In genomic region chr5:93589812-93590215, GRCh38 we compare ENCODE assay signal across 15 cellular contexts. TPM values are rescaled to one million over a fixed set of nuclear protein-coding genes. Genes with fewer than 3 reads are reported as not detected.
A peak's percentile ranks its signal among the peaks of the same experiment; 100 is the strongest.
DNase-seq lines count a peak whose midpoint lies in the region; ATAC-seq and TF ChIP-seq lines count a peak whose summit lies in the region.
"Had no signal": no experiment of that assay in that cellular context is flagged by ENCODE, and none has a peak within 500 bp of the region (broad histone marks: within the 10 kb centered on the region; RNA-seq: fewer than 3 reads in every experiment).

No MANE protein-coding gene starts in this region.

- no peak for TF ChIP-seq CTCF in WI38 (IDR thresholded peaks at IDR 0.05; ENCODE audit: low read depth, low read length)
- TF ChIP-seq CTCF in fibroblast of mammary gland (conservative IDR thresholded peaks at IDR 0.05; ENCODE audit: control insufficient read depth, insufficient read depth, low read depth, low read length), result peak; percentile 17
- TF ChIP-seq CTCF in neural crest cell (conservative IDR thresholded peaks at IDR 0.05), result no peak

- DNase-seq in DMS114 treated with DMSO at 0.1 percent for 48 hours (lab: John Stamatoyannopoulos, UW; ENCODE audit: unreplicated experiment), result peak; percentile 80
- peak; percentile 43 for DNase-seq in fibroblast of mammary gland (ENCODE audit: low read depth)
- DNase-seq in neural crest cell (ENCODE audit: low read depth, low spot score), result no peak
- no peak for DNase-seq in activated CD4-positive, alpha-beta memory T cell treated with anti-CD3 and anti-CD28 coated beads for 36 hours
- DNase-seq in DMS153 (lab: John Stamatoyannopoulos, UW), result no peak
- no peak for DNase-seq in effector CD4-positive, alpha-beta T cell
- DNase-seq in left colon, result no peak
- DNase-seq: activated CD4-positive, alpha-beta T cell treated with anti-CD3 and anti-CD28 coated beads for 4 hours; activated naive CD4-positive, alpha-beta T cell treated with anti-CD3 and anti-CD28 coated beads, Interleukin-2, amount 10 ng/mL, durations not matched to agents 7 days and 5 days; NCI-H1092; SHP77 treated with DMSO at 0.1 percent for 48 hours had no signal

- H3K27ac Mint-ChIP-seq in neural crest cell (ENCODE audit: unreplicated experiment), result peak overlapping the region; percentile 99
- H3K27ac Mint-ChIP-seq in activated CD4-positive, alpha-beta memory T cell treated with anti-CD3 and anti-CD28 coated beads for 36 hours, result no peak overlapping the region

- H3K9me3 Mint-ChIP-seq in neural crest cell, result no peaks in the 10 kb centered on the region
- no peaks in the 10 kb centered on the region for H3K9me3 Mint-ChIP-seq in activated CD4-positive, alpha-beta memory T cell treated with anti-CD3 and anti-CD28 coated beads for 36 hours

- peak overlapping the region; percentile 92 for H3K4me3 ChIP-seq in WI38 (ENCODE audit: low read depth, low read length)
- peak overlapping the region; percentile 13 for H3K4me3 ChIP-seq in fibroblast of mammary gland (ENCODE audit: control insufficient read depth, low read depth, low read length)
- H3K4me3 ChIP-seq: smooth muscle cell had no signal

- H3K4me1 Mint-ChIP-seq in neural crest cell, result peaks cover 74% of the 10 kb centered on the region
- H3K4me1 Mint-ChIP-seq in activated CD4-positive, alpha-beta memory T cell treated with anti-CD3 and anti-CD28 coated beads for 36 hours (ENCODE audit: low read depth), result peaks cover 28% of the 10 kb centered on the region

- POLR2A ChIA-PET in activated CD4-positive, alpha-beta memory T cell treated with anti-CD3 and anti-CD28 coated beads for 36 hours (lab: Charles Lee), result no interaction called here

- H3K36me3 Mint-ChIP-seq in neural crest cell (ENCODE audit: low read depth), result peaks cover 83% of the 10 kb centered on the region
- H3K36me3 Mint-ChIP-seq in activated CD4-positive, alpha-beta memory T cell treated with anti-CD3 and anti-CD28 coated beads for 36 hours, result peaks cover 13% of the 10 kb centered on the region

- CTCF ChIA-PET in activated CD4-positive, alpha-beta memory T cell treated with anti-CD3 and anti-CD28 coated beads for 36 hours (lab: Charles Lee), result no interaction called here

- no peak overlapping the region for H3K4me3 Mint-ChIP-seq in neural crest cell
- H3K4me3 Mint-ChIP-seq in activated CD4-positive, alpha-beta memory T cell treated with anti-CD3 and anti-CD28 coated beads for 36 hours, result no peak overlapping the region
- H3K4me3 Mint-ChIP-seq: activated naive CD4-positive, alpha-beta T cell treated with anti-CD3 and anti-CD28 coated beads, Interleukin-2, amount 10 ng/mL, durations not matched to agents 7 days and 5 days had no signal

- no peak for ATAC-seq in left colon
- ATAC-seq: gastroesophageal sphincter had no signal

- intact Hi-C loops in activated CD4-positive, alpha-beta memory T cell treated with anti-CD3 and anti-CD28 coated beads for 36 hours (cut with micrococcal nuclease), result loop anchor here (10.0 kb wide), 2 partner anchors 1205 to 1265 kb away; no protein-coding TSS in a partner anchor
- intact Hi-C loops in left colon (cut with DNase I, micrococcal nuclease), result loop anchor here in 1 of 2 donors (10.0 kb wide), 2 partner anchors 215 to 325 kb away; no protein-coding TSS in a partner anchor

- H3K27me3 Mint-ChIP-seq in neural crest cell (ENCODE audit: low read depth), result peaks cover 84% of the 10 kb centered on the region
- peaks cover 74% of the 10 kb centered on the region for H3K27me3 Mint-ChIP-seq in activated CD4-positive, alpha-beta memory T cell treated with anti-CD3 and anti-CD28 coated beads for 36 hours

RNA-seq across cellular contexts. Expression of gene NR2F1, which starts 6.8 kb away (rescaled TPM):
- 411 and 426 TPM in 2 replicates for total RNA-seq in neural crest cell
- not detected for total RNA-seq in activated CD4-positive, alpha-beta memory T cell treated with anti-CD3 and anti-CD28 coated beads for 36 hours
- 1 to 10 TPM; 2.7 to 4.9 TPM for total RNA-seq in left colon
- total RNA-seq: T-helper 2 cell treated with Interferon-gamma antibody and Interleukin-4, amounts not matched to agents 100 ng/mL and 5 ng/mL, for 36 hours had no signal

RNA-seq across cellular contexts. Expression of gene NR2F1-AS1, which starts 8.8 kb away (rescaled TPM):
- total RNA-seq in neural crest cell (52.4 and 53.1 TPM in 2 replicates), left colon (1 to 10 TPM; 2.2 to 3.2 TPM)
- total RNA-seq in activated CD4-positive, alpha-beta memory T cell treated with anti-CD3 and anti-CD28 coated beads for 36 hours, result not detected
- total RNA-seq: T-helper 2 cell treated with Interferon-gamma antibody and Interleukin-4, amounts not matched to agents 100 ng/mL and 5 ng/mL, for 36 hours had no signal

Comparison
In these comparisons a context has a peak if more than half of its experiments do, and no peak if none do; other contexts are left out.
1. DNase-seq: peak in DMS114 treated with DMSO at 0.1 percent for 48 hours (single experiment) and fibroblast of mammary gland (single experiment); none in neural crest cell (single experiment), activated CD4-positive, alpha-beta memory T cell treated with anti-CD3 and anti-CD28 coated beads for 36 hours (single experiment), DMS153 (single experiment), effector CD4-positive, alpha-beta T cell (single experiment) and left colon (0 of 2).
2. RNA of gene NR2F1, which starts 6.8 kb away (total RNA-seq): 411 to 426 TPM in neural crest cell; 2.7 to 4.9 TPM in left colon and not detected in activated CD4-positive, alpha-beta memory T cell treated with anti-CD3 and anti-CD28 coated beads for 36 hours; every median in the first group is over 10 times any median in the second.
3. RNA of gene NR2F1-AS1, which starts 8.8 kb away (total RNA-seq): 52.4 to 53.1 TPM in neural crest cell; 2.2 to 3.2 TPM in left colon and not detected in activated CD4-positive, alpha-beta memory T cell treated with anti-CD3 and anti-CD28 coated beads for 36 hours; every median in the first group is over 10 times any median in the second.